Comparison of ENCODE assay signal across 1 cellular context in genomic region chr2:26270363-26270762, GRCh38.
TF ChIP-seq lines count a peak whose summit lies in the region.

No MANE protein-coding gene starts in this region.

TF ChIP-seq in endothelial cell of umbilical vein, 7 proteins besides CTCF, POLR2A, EP300 and RAD21:
- no peak for TF ChIP-seq FOS (IDR thresholded peaks at IDR 0.05; ENCODE audit: borderline replicate concordance, insufficient read depth, low read length)
- no peak for TF ChIP-seq MAX (IDR thresholded peaks at IDR 0.05; ENCODE audit: insufficient read depth, insufficient read length)
- no peak for TF ChIP-seq JUN (IDR thresholded peaks at IDR 0.05; ENCODE audit: borderline replicate concordance, insufficient read depth, insufficient read length, low read depth)
- no peak for TF ChIP-seq GATA2 (IDR thresholded peaks at IDR 0.05; ENCODE audit: insufficient read depth, insufficient read length, low read depth, low read length)
- TF ChIP-seq EZH2 (IDR thresholded peaks at IDR 0.05; ENCODE audit: borderline replicate concordance, low read depth, low read length, severe bottlenecking): no peak
- TF ChIP-seq POLR2AphosphoS5 (IDR thresholded peaks at IDR 0.05; ENCODE audit: insufficient read depth, low read depth, low read length): no peak
- no peak for TF ChIP-seq MYC (IDR thresholded peaks at IDR 0.05; ENCODE audit: low read depth, low read length)
